7 cellular contexts compared by ENCODE assay signal in genomic region chr7:73557397-73558257, GRCh38. TPM values are rescaled to one million over a fixed set of nuclear protein-coding genes. Genes with fewer than 3 reads are reported as not detected.
DNase-seq lines count a peak whose midpoint lies in the region; ATAC-seq, FAIRE-seq and TF ChIP-seq lines count a peak whose summit lies in the region.

BCL7B (minus strand) TSS chr7:73557690; CDS start chr7:73557578, 112 bp downstream.

- TF ChIP-seq CTCF in GM13976 (IDR thresholded peaks at IDR 0.05; ENCODE audit: borderline replicate concordance, control extremely low read depth, extremely low read depth, insufficient read depth, missing control alignments) (no peak), WERI-Rb-1 (IDR thresholded peaks at IDR 0.05; ENCODE audit: low read depth, low read length) (no peak), mammary epithelial cell (conservative IDR thresholded peaks at IDR 0.05 in 1 of 2, IDR thresholded peaks at IDR 0.05 in 1 of 2; ENCODE audit: extremely low read depth in 1 of 2, insufficient read depth in 1 of 2, low read depth in 1 of 2, low read length in 2 of 2) (no peak)

- FAIRE-seq in small intestine (lab: Jason Lieb, UNC): no peak

- 11% methylated on average over 22 of the region's 83 CpGs for WGBS in mammary epithelial cell (ENCODE audit: low coverage, missing lambda C conversion rate)
- WGBS in small intestine, 3 donors: 3 to 4% (median 4%) methylated on average over 47 to 83 of the region's 83 CpGs

- H3K27ac ChIP-seq in WERI-Rb-1: peak within 1 kb of the TSS; percentile 99
- peak within 1 kb of the TSS; percentile 93 for H3K27ac ChIP-seq in mammary epithelial cell (ENCODE audit: insufficient read depth, low read depth, low read length)
- H3K27ac ChIP-seq in small intestine (ENCODE audit: low read depth in 1 of 2, low read length in 1 of 2): peak within 1 kb of the TSS; percentile 98 to 100

- intact Hi-C loops in mammary epithelial cell (cut with micrococcal nuclease): loop anchor here (1.0 kb wide), 2 partner anchors 21 to 35 kb away; partner anchors contain the start of genes BAZ1B and TBL2

- H3K27me3 ChIP-seq in WERI-Rb-1 (ENCODE audit: insufficient read depth, low read depth, severe bottlenecking) (no peaks in the 10 kb centered on the region), mammary epithelial cell (ENCODE audit: insufficient read depth, low read length) (no peaks in the 10 kb centered on the region), small intestine (ENCODE audit: control insufficient read depth in 2 of 2, insufficient read depth in 2 of 2, low read length in 2 of 2) (no peaks in the 10 kb centered on the region)

- peaks cover 43% of the 10 kb centered on the region for H3K79me2 ChIP-seq in mammary epithelial cell (ENCODE audit: insufficient read depth, low read length)

- dilution Hi-C loops in mammary epithelial cell (cut with HindIII; ENCODE audit: low sequenced_read_pairs): loop anchor here (5.0 kb wide), 1 partner anchor 40 kb away; no protein-coding TSS in a partner anchor

- CTCF ChIA-PET in mammary epithelial cell (lab: Charles Lee; ENCODE audit: low non-redundant PET): no interaction called here

- peak within 1 kb of the TSS; percentile 95 for H2AFZ ChIP-seq in mammary epithelial cell (ENCODE audit: low read depth, low read length)

- H3K4me2 ChIP-seq in mammary epithelial cell (ENCODE audit: insufficient read depth, low read depth, low read length): peak within 1 kb of the TSS; percentile 93

- in situ Hi-C loops in GM13976 (cut with MboI; ENCODE audit: low sequenced_read_pairs, unreplicated experiment) (no loop called here), mammary epithelial cell (cut with MboI; ENCODE audit: low sequenced_read_pairs in 2 of 2) (no loop called here)

- peaks cover 29% of the 10 kb centered on the region for H3K36me3 ChIP-seq in WERI-Rb-1
- peaks cover 5% of the 10 kb centered on the region for H3K36me3 ChIP-seq in mammary epithelial cell (ENCODE audit: insufficient read depth, low read length)
- peaks cover 0 to 4% of the 10 kb centered on the region in 2 donors for H3K36me3 ChIP-seq in small intestine (ENCODE audit: control insufficient read depth in 2 of 2, insufficient read depth in 2 of 2, low read length in 2 of 2)

- H3K9me3 ChIP-seq in WERI-Rb-1 (ENCODE audit: severe bottlenecking) (no peaks in the 10 kb centered on the region), mammary epithelial cell (replicated peaks; ENCODE audit: insufficient read depth, low read length) (no peaks in the 10 kb centered on the region), small intestine (ENCODE audit: control insufficient read depth, low read depth) (no peaks in the 10 kb centered on the region)

- BruUV-seq in mammary epithelial cell (replicated peaks; lab: Mats Ljungman, UMichigan): TSS peak; percentile 54

- H4K20me1 ChIP-seq in mammary epithelial cell (ENCODE audit: insufficient read depth, low read length): no peaks in the 10 kb centered on the region

- DNase-seq in GM13976 (ENCODE audit: low spot score) (peak; percentile 97), NCI-H1417 treated with DMSO at 0.1 percent for 48 hours (lab: John Stamatoyannopoulos, UW) (peak; percentile 40), WERI-Rb-1 (peak; percentile 62), mammary epithelial cell (peak; percentile 66), iPS-NIHi7 (ENCODE audit: extremely low spot score) (peak; percentile 95), small intestine (peak; percentile 90)

- H3K9ac ChIP-seq in mammary epithelial cell (ENCODE audit: insufficient read depth, low read length): peak within 1 kb of the TSS; percentile 90

- peak; percentile 55 for ATAC-seq in HG02623 (IDR thresholded peaks at IDR 0.05; ENCODE audit: unreplicated experiment)

- peak within 1 kb of the TSS; percentile 77 for H3K4me3 ChIP-seq in WERI-Rb-1 (ENCODE audit: low read depth, low read length)
- H3K4me3 ChIP-seq in mammary epithelial cell (replicated peaks in 1 of 3; ENCODE audit: insufficient read depth in 1 of 3, low read depth in 2 of 3, low read length in 3 of 3): peak within 1 kb of the TSS; percentile 73 to 99 (median 77)
- peak within 1 kb of the TSS; percentile 82 to 87 for H3K4me3 ChIP-seq in small intestine (ENCODE audit: low read depth in 1 of 2, low read length in 2 of 2)

- H3K4me1 ChIP-seq in mammary epithelial cell (ENCODE audit: insufficient read depth, low read length) (peaks cover 28% of the 10 kb centered on the region), small intestine (ENCODE audit: control insufficient read depth in 2 of 2, insufficient read depth in 1 of 2, low read depth in 1 of 2, low read length in 1 of 2) (peaks cover 0 to 7% of the 10 kb centered on the region in 2 donors)

RNA-seq across cellular contexts. Expression of gene BCL7B, which starts in this region (rescaled TPM):
- total RNA-seq in mammary epithelial cell: 10 to 100 TPM; 25.5 to 57.8 TPM
- polyA plus RNA-seq in mammary epithelial cell (61.3 TPM), small intestine (10 to 100 TPM; 51.9 to 86.2 (median 76.7) TPM)
- polyA minus RNA-seq in mammary epithelial cell: 31.0 TPM

Comparison
In these comparisons a context has a peak if more than half of its experiments do, and no peak if none do; other contexts are left out.
1. Peak in every context shown above with its lines: DNase-seq, ATAC-seq, H3K4me3 ChIP-seq and H3K27ac ChIP-seq.
2. DNase-seq: peak in every context shown above with its lines; median percentile 97 in GM13976; 95 in iPS-NIHi7; 90 in small intestine; 66 in mammary epithelial cell; 62 in WERI-Rb-1; 40 in NCI-H1417 treated with DMSO at 0.1 percent for 48 hours.